32 cellular contexts compared by ENCODE assay signal in the genomic region with DNA sequence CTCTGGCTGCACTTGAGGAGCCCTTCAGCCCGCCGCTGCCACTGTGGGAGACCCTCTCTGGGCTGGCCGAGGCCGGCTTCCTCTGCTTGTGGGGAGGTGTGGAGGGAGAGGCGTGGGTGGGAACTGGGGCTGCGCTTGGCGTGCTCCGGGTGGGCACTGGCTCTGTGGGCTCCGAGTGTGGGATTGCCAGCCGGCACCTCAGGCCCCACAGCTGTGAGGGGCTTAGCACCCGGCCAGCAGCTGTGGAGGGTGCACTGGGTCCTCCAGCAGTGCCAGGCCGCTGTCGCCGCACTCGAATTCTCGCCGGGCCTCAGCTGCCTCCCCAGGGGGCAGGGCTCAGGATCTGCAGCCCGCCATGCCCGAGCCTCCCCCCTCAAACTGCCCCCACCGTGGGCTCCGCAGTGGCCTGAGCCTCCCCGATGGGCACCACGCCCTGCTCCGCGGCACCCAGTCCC.
"Had no signal": no experiment of that assay in that cellular context is flagged by ENCODE, and none has a peak within 500 bp of the region (broad histone marks: within the 10 kb centered on the region; RNA-seq: fewer than 3 reads in every experiment).

No MANE protein-coding gene starts in this region.

- H3K4me1 ChIP-seq: esophagus muscularis mucosa, foreskin keratinocyte, gastroesophageal sphincter had no signal

- H3K27ac Mint-ChIP-seq: activated CD4-positive, alpha-beta memory T cell treated with anti-CD3 and anti-CD28 coated beads for 36 hours; activated CD4-positive, alpha-beta T cell treated with anti-CD3 and anti-CD28 coated beads for 36 hours; activated CD4-positive, alpha-beta T cell treated with anti-CD3 and anti-CD28 coated beads, Interleukin-2, amount 10 ng/mL, durations not matched to agents 24 days and 14 days; activated CD8-positive, alpha-beta memory T cell treated with anti-CD3 and anti-CD28 coated beads, Interleukin-2, amount 10 ng/mL, durations not matched to agents 7 days and 5 days; activated CD8-positive, alpha-beta T cell treated with anti-CD3 and anti-CD28 coated beads, Interleukin-2, amount 10 ng/mL, durations not matched to agents 7 days and 5 days; activated naive CD8-positive, alpha-beta T cell; effector memory CD8-positive, alpha-beta T cell; T-helper 17 cell; T-helper 2 cell treated with Interferon-gamma antibody and Interleukin-4, amounts not matched to agents 5 μg/mL and 100 μg/mL, for 36 hours had no signal

- H3K27me3 ChIP-seq: brain microvascular endothelial cell, esophagus muscularis mucosa, foreskin keratinocyte, gastroesophageal sphincter had no signal

- DNase-seq: activated CD4-positive, alpha-beta memory T cell treated with anti-CD3 and anti-CD28 coated beads for 36 hours; activated CD4-positive, alpha-beta T cell treated with anti-CD3 and anti-CD28 coated beads for 36 hours; activated CD4-positive, alpha-beta T cell treated with anti-CD3 and anti-CD28 coated beads, Interleukin-2, amount 10 ng/mL, durations not matched to agents 24 days and 14 days; activated CD4-positive, CD25-positive, alpha-beta regulatory T cell; activated CD4-positive, CD25-positive, alpha-beta regulatory T cell treated with anti-CD3 and anti-CD28 coated beads, Interleukin-2, amount 50 U/mL, for 72 hours; activated CD8-positive, alpha-beta memory T cell treated with anti-CD3 and anti-CD28 coated beads, Interleukin-2, amount 10 ng/mL, durations not matched to agents 7 days and 5 days; activated CD8-positive, alpha-beta memory T cell treated with anti-CD3 and anti-CD28 coated beads, Interleukin-2, amount 50 U/mL, for 4 hours; activated CD8-positive, alpha-beta T cell treated with anti-CD3 and anti-CD28 coated beads, Interleukin-2, amount 10 ng/mL, durations not matched to agents 7 days and 5 days; activated gamma-delta T cell; activated naive CD4-positive, alpha-beta T cell; activated naive CD4-positive, alpha-beta T cell treated with anti-CD3 and anti-CD28 coated beads, Interleukin-2, amount 50 U/mL, for 16 hours; activated T-cell treated with anti-CD3 and anti-CD28 coated beads, Interleukin-2, amount 50 U/mL, for 1 hour; activated T-cell treated with anti-CD3 and anti-CD28 coated beads, Interleukin-2, amount 50 U/mL, for 48 hours; amniotic stem cell; anterior cingulate cortex; brain microvascular endothelial cell; cortex of kidney; dermis blood vessel endothelial cell; effector CD4-positive, alpha-beta T cell; effector memory CD8-positive, alpha-beta T cell; erythroblast; foreskin keratinocyte; T-helper 1 cell; T-helper 17 cell had no signal

- H3K27ac ChIP-seq: brain microvascular endothelial cell, esophagus muscularis mucosa, foreskin keratinocyte, gastroesophageal sphincter had no signal

- H3K4me3 ChIP-seq: esophagus muscularis mucosa, gastroesophageal sphincter had no signal

- ATAC-seq: activated CD4-positive, alpha-beta T cell treated with anti-CD3 and anti-CD28 coated beads for 36 hours; activated CD8-positive, alpha-beta memory T cell treated with anti-CD3 and anti-CD28 coated beads, Interleukin-2, amount 10 ng/mL, durations not matched to agents 7 days and 5 days; activated CD8-positive, alpha-beta T cell treated with anti-CD3 and anti-CD28 coated beads, Interleukin-2, amount 10 ng/mL, durations not matched to agents 7 days and 5 days; effector memory CD8-positive, alpha-beta T cell; foreskin keratinocyte; gastroesophageal sphincter; T-helper 17 cell had no signal

- H3K9me3 ChIP-seq: esophagus muscularis mucosa had no signal

- H3K36me3 Mint-ChIP-seq: activated CD4-positive, alpha-beta memory T cell treated with anti-CD3 and anti-CD28 coated beads for 36 hours; activated CD8-positive, alpha-beta memory T cell treated with anti-CD3 and anti-CD28 coated beads, Interleukin-2, amount 10 ng/mL, durations not matched to agents 7 days and 5 days; activated naive CD8-positive, alpha-beta T cell had no signal

- H3K27me3 Mint-ChIP-seq: activated CD4-positive, alpha-beta memory T cell treated with anti-CD3 and anti-CD28 coated beads for 36 hours; activated CD4-positive, alpha-beta T cell treated with anti-CD3 and anti-CD28 coated beads for 36 hours; activated CD4-positive, alpha-beta T cell treated with anti-CD3 and anti-CD28 coated beads, Interleukin-2, amount 10 ng/mL, durations not matched to agents 24 days and 14 days; activated CD8-positive, alpha-beta memory T cell treated with anti-CD3 and anti-CD28 coated beads, Interleukin-2, amount 10 ng/mL, durations not matched to agents 7 days and 5 days; activated naive CD8-positive, alpha-beta T cell; central memory CD8-positive, alpha-beta T cell; effector memory CD8-positive, alpha-beta T cell; T-helper 17 cell had no signal

- FAIRE-seq: astrocyte, bronchial epithelial cell, colon had no signal

- H3K4me3 Mint-ChIP-seq: activated CD4-positive, alpha-beta memory T cell treated with anti-CD3 and anti-CD28 coated beads for 36 hours; activated CD4-positive, alpha-beta T cell treated with anti-CD3 and anti-CD28 coated beads for 36 hours; activated CD4-positive, alpha-beta T cell treated with anti-CD3 and anti-CD28 coated beads, Interleukin-2, amount 10 ng/mL, durations not matched to agents 24 days and 14 days; activated CD8-positive, alpha-beta memory T cell treated with anti-CD3 and anti-CD28 coated beads, Interleukin-2, amount 10 ng/mL, durations not matched to agents 7 days and 5 days; activated CD8-positive, alpha-beta T cell treated with anti-CD3 and anti-CD28 coated beads, Interleukin-2, amount 10 ng/mL, durations not matched to agents 7 days and 5 days; activated naive CD8-positive, alpha-beta T cell; central memory CD8-positive, alpha-beta T cell; effector memory CD8-positive, alpha-beta T cell; T-helper 17 cell; T-helper 2 cell treated with Interferon-gamma antibody and Interleukin-4, amounts not matched to agents 5 μg/mL and 100 μg/mL, for 36 hours had no signal

- H3K4me1 Mint-ChIP-seq: activated CD4-positive, alpha-beta T cell treated with anti-CD3 and anti-CD28 coated beads for 36 hours; activated CD4-positive, alpha-beta T cell treated with anti-CD3 and anti-CD28 coated beads, Interleukin-2, amount 10 ng/mL, durations not matched to agents 24 days and 14 days; activated CD8-positive, alpha-beta memory T cell treated with anti-CD3 and anti-CD28 coated beads, Interleukin-2, amount 10 ng/mL, durations not matched to agents 7 days and 5 days; central memory CD8-positive, alpha-beta T cell; T-helper 17 cell had no signal

- H3K36me3 ChIP-seq: brain microvascular endothelial cell, esophagus muscularis mucosa, gastroesophageal sphincter had no signal

- H3K9me3 Mint-ChIP-seq: activated CD4-positive, alpha-beta T cell treated with anti-CD3 and anti-CD28 coated beads, Interleukin-2, amount 10 ng/mL, durations not matched to agents 24 days and 14 days had no signal
